In the genomic region with DNA sequence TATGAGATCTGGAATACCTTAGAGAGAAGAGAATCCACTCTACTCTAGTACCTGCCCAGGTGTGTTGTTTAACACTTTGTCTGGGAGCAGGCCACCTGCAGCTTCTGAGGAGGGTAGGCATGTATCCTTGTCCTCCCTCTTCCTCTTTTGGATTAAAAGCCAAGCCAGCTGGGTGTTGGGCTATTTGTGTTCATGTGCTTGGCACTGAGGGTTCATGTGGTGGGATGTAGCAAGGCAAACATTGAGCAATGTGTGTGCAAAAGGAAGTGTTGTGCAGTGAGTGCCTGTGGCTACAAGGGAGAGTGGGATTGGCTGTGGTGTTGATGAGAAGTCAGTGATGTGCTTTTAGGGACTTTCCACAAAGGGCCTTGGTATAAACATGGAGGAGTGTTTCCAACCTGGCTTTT, we compare ENCODE assay signal across 8 cellular contexts. TPM values are rescaled to one million over a fixed set of nuclear protein-coding genes. Genes with fewer than 3 reads are reported as not detected.
A peak's percentile ranks its signal among the peaks of the same experiment; 100 is the strongest.
DNase-seq lines count a peak whose midpoint lies in the region; ATAC-seq and TF ChIP-seq lines count a peak whose summit lies in the region.

No MANE protein-coding gene starts in this region.

- peaks cover 0 to 92% (median 51%) of the 10 kb centered on the region in 10 experiments; a peak in 17 of 20 replicates for H3K4me1 ChIP-seq in BLaER1 treated with 17β-estradiol and CSF1 and Interleukin-3, amounts not matched to agents 10 nM and 100 nM
- H3K4me1 ChIP-seq in heart right ventricle (peaks cover 0 to 55% (median 3%) of the 10 kb centered on the region in 9 donors), transverse colon (peaks cover 3 to 33% (median 20%) of the 10 kb centered on the region in 4 donors)

- no peak for TF ChIP-seq POLR2A in transverse colon (IDR thresholded peaks at IDR 0.05)

- TF ChIP-seq EP300 in transverse colon (IDR thresholded peaks at IDR 0.05; ENCODE audit: low read depth), result no peak

- CTCF ChIA-PET in activated CD4-positive, alpha-beta memory T cell treated with anti-CD3 and anti-CD28 coated beads for 36 hours (lab: Charles Lee), result interaction anchor here (0.8 to 1.3 kb wide), 2 partner anchors 75 to 114 kb away, joined by 3 to 6 read pairs; no protein-coding TSS in a partner anchor

- no peak for TF ChIP-seq CTCF in heart right ventricle (IDR thresholded peaks at IDR 0.05)
- no peak for TF ChIP-seq CTCF in transverse colon (IDR thresholded peaks at IDR 0.05)

- H3K4me3 ChIP-seq in BLaER1 treated with 17β-estradiol and CSF1 and Interleukin-3, amounts not matched to agents 10 nM and 100 nM, result no peak overlapping the region
- H3K4me3 ChIP-seq in heart right ventricle (no peak overlapping the region), transverse colon (no peak overlapping the region)

- H3K36me3 Mint-ChIP-seq in activated CD4-positive, alpha-beta memory T cell treated with anti-CD3 and anti-CD28 coated beads for 36 hours, result peaks cover 27% of the 10 kb centered on the region
- H3K36me3 Mint-ChIP-seq in stimulated activated memory B cell treated with anti-CD40 and anti-IgM and Interleukin-4, amounts not matched to agents 10 μg/mL and 1 μg/mL and 100 μg/mL, for 72 hours, result peaks cover 62% of the 10 kb centered on the region

- in situ Hi-C loops in transverse colon (cut with MboI; ENCODE audit: low pct_ligation_motif_present in 1 of 4, low pct_unique_long_range_greater_than_20kb in 1 of 4, low sequenced_read_pairs in 3 of 4), result loop anchor here in 2 of 4 donors (10.0 to 25.0 kb wide), 2 partner anchors 101 to 104 kb away; a partner anchor contains a TSS

- H3K36me3 ChIP-seq in BLaER1 treated with 17β-estradiol and CSF1 and Interleukin-3, amounts not matched to agents 10 nM and 100 nM, result peaks cover 25 to 78% (median 53%) of the 10 kb centered on the region in 11 experiments
- H3K36me3 ChIP-seq in heart right ventricle (peaks cover 0 to 23% (median 12%) of the 10 kb centered on the region in 9 donors), transverse colon (peaks cover 0 to 7% (median 4%) of the 10 kb centered on the region in 4 donors)

- no peak overlapping the region for H3K4me3 Mint-ChIP-seq in activated CD4-positive, alpha-beta memory T cell treated with anti-CD3 and anti-CD28 coated beads for 36 hours
- H3K4me3 Mint-ChIP-seq in stimulated activated memory B cell treated with anti-CD40 and anti-IgM and Interleukin-4, amounts not matched to agents 10 μg/mL and 1 μg/mL and 100 μg/mL, for 72 hours, result no peak overlapping the region

- peak overlapping the region in 10 of 11 experiments; percentile 29 to 86 (median 68); a peak in 19 of 22 replicates for H3K4me2 ChIP-seq in BLaER1 treated with 17β-estradiol and CSF1 and Interleukin-3, amounts not matched to agents 10 nM and 100 nM

- peaks cover 0 to 4% (median 0%) of the 10 kb centered on the region in 11 experiments; a peak in 2 of 22 replicates for H3K9me3 ChIP-seq in BLaER1 treated with 17β-estradiol and CSF1 and Interleukin-3, amounts not matched to agents 10 nM and 100 nM (replicated peaks in 1 of 11)
- no peaks in the 10 kb centered on the region for H3K9me3 ChIP-seq in heart right ventricle
- no peaks in the 10 kb centered on the region for H3K9me3 ChIP-seq in transverse colon

- peak overlapping the region in 8 of 11 experiments; percentile 35 to 72 (median 54); a peak in 13 of 22 replicates for H3K9ac ChIP-seq in BLaER1 treated with 17β-estradiol and CSF1 and Interleukin-3, amounts not matched to agents 10 nM and 100 nM

- ATAC-seq in heart right ventricle, result peak in 5 of 8 donors; percentile 42 to 85 (median 46)
- no peak for ATAC-seq in stimulated activated memory B cell treated with anti-CD40 and anti-IgM and Interleukin-4, amounts not matched to agents 10 μg/mL and 1 μg/mL and 100 μg/mL, for 72 hours

- H3K9me3 Mint-ChIP-seq in activated CD4-positive, alpha-beta memory T cell treated with anti-CD3 and anti-CD28 coated beads for 36 hours, result no peaks in the 10 kb centered on the region
- H3K9me3 Mint-ChIP-seq in stimulated activated memory B cell treated with anti-CD40 and anti-IgM and Interleukin-4, amounts not matched to agents 10 μg/mL and 1 μg/mL and 100 μg/mL, for 72 hours, result no peaks in the 10 kb centered on the region

- POLR2A ChIA-PET in activated CD4-positive, alpha-beta memory T cell treated with anti-CD3 and anti-CD28 coated beads for 36 hours (lab: Charles Lee), result no interaction called here

- peak overlapping the region; percentile 19 for H3K27ac Mint-ChIP-seq in activated CD4-positive, alpha-beta memory T cell treated with anti-CD3 and anti-CD28 coated beads for 36 hours
- H3K27ac Mint-ChIP-seq in stimulated activated memory B cell treated with anti-CD40 and anti-IgM and Interleukin-4, amounts not matched to agents 10 μg/mL and 1 μg/mL and 100 μg/mL, for 72 hours, result no peak overlapping the region

- H3K27ac ChIP-seq in BLaER1 treated with 17β-estradiol and CSF1 and Interleukin-3, amounts not matched to agents 10 nM and 100 nM, result peak overlapping the region in 10 of 11 experiments; percentile 68 to 93 (median 81); a peak in 20 of 22 replicates
- H3K27ac ChIP-seq in heart right ventricle, result peak overlapping the region in 3 of 10 donors; percentile 0 to 83 (median 10)
- H3K27ac ChIP-seq in transverse colon, result peak overlapping the region in 3 of 4 donors; percentile 9 to 64 (median 16)

- intact Hi-C loops in activated CD4-positive, alpha-beta memory T cell treated with anti-CD3 and anti-CD28 coated beads for 36 hours (cut with micrococcal nuclease), result loop anchor here (2.0 kb wide), 1 partner anchor 23 kb away; a partner anchor contains a TSS
- intact Hi-C loops in heart right ventricle (cut with DNase I), result loop anchor here in 1 of 10 donors (5.0 kb wide), 1 partner anchor 114 kb away; no protein-coding TSS in a partner anchor
- intact Hi-C loops in transverse colon (cut with DNase I; ENCODE audit: low total_unique reads), result no loop called here

- no peaks in the 10 kb centered on the region for H3K27me3 ChIP-seq in BLaER1 treated with 17β-estradiol and CSF1 and Interleukin-3, amounts not matched to agents 10 nM and 100 nM
- H3K27me3 ChIP-seq in heart right ventricle, result no peaks in the 10 kb centered on the region
- H3K27me3 ChIP-seq in transverse colon, result no peaks in the 10 kb centered on the region

- peaks cover 0 to 72% (median 0%) of the 10 kb centered on the region in 11 experiments; a peak in 7 of 22 replicates for H4K20me1 ChIP-seq in BLaER1 treated with 17β-estradiol and CSF1 and Interleukin-3, amounts not matched to agents 10 nM and 100 nM

- DNase-seq in H4 (ENCODE audit: low spot score), result peak; percentile 62
- peak; percentile 63 for DNase-seq in activated CD4-positive, alpha-beta memory T cell treated with anti-CD3 and anti-CD28 coated beads for 36 hours
- no peak for DNase-seq in heart right ventricle
- peak; percentile 12 for DNase-seq in transverse colon
- DNase-seq in DMS 273 treated with DMSO at 0.1 percent for 48 hours (lab: John Stamatoyannopoulos, UW), result no peak
- DNase-seq in NCI-H2081 (lab: John Stamatoyannopoulos, UW), result no peak

- H3K4me1 Mint-ChIP-seq in activated CD4-positive, alpha-beta memory T cell treated with anti-CD3 and anti-CD28 coated beads for 36 hours (ENCODE audit: low read depth), result peaks cover 28% of the 10 kb centered on the region
- peaks cover 18% of the 10 kb centered on the region for H3K4me1 Mint-ChIP-seq in stimulated activated memory B cell treated with anti-CD40 and anti-IgM and Interleukin-4, amounts not matched to agents 10 μg/mL and 1 μg/mL and 100 μg/mL, for 72 hours

- H3K27me3 Mint-ChIP-seq in activated CD4-positive, alpha-beta memory T cell treated with anti-CD3 and anti-CD28 coated beads for 36 hours, result no peaks in the 10 kb centered on the region
- no peaks in the 10 kb centered on the region for H3K27me3 Mint-ChIP-seq in stimulated activated memory B cell treated with anti-CD40 and anti-IgM and Interleukin-4, amounts not matched to agents 10 μg/mL and 1 μg/mL and 100 μg/mL, for 72 hours

RNA-seq across cellular contexts. Expression of a gene that starts 23.0 kb away (rescaled TPM):
- total RNA-seq in H4 (2014; rRNA removed; shearing (Covaris generic)), result 17.0 and 19.5 TPM in 2 replicates
- 10 to 100 TPM; 30.1 to 32.1 TPM for total RNA-seq in activated CD4-positive, alpha-beta memory T cell treated with anti-CD3 and anti-CD28 coated beads for 36 hours
- total RNA-seq in heart right ventricle (1 to 10 TPM; 4.3 to 8.2 (median 6.4) TPM), transverse colon (10 to 100 TPM in 3 of 4 donors, 1 to 10 TPM in 1; 6.0 to 26.0 (median 15.9) TPM)
- 10 to 100 TPM in 1 of 2 donors, 1 to 10 TPM in 1; 7.3 to 10.3 TPM for polyA plus RNA-seq in heart right ventricle

RNA-seq across cellular contexts. Expression of a gene that starts 48.3 kb away (rescaled TPM):
- total RNA-seq in H4 (2014; rRNA removed; shearing (Covaris generic)), result 0.21 TPM in 1 of 2 replicates, not detected in the other
- total RNA-seq in activated CD4-positive, alpha-beta memory T cell treated with anti-CD3 and anti-CD28 coated beads for 36 hours, result under 1 TPM in 1 of 2 experiments, not detected in 1; 0.10 TPM
- total RNA-seq in heart right ventricle (10 to 100 TPM in 2 of 10 donors, 1 to 10 TPM in 8; 3.7 to 12.8 (median 7.1) TPM), transverse colon (100 to 1,000 TPM in 1 of 4 donors, 10 to 100 TPM in 3; 48.3 to 159 (median 75.5) TPM)
- 1 to 10 TPM; 8.9 to 9.1 TPM for polyA plus RNA-seq in heart right ventricle

Comparison
In these comparisons a context has a peak if more than half of its experiments do, and no peak if none do; other contexts are left out.
1. DNase-seq: peak in H4 (single experiment), activated CD4-positive, alpha-beta memory T cell treated with anti-CD3 and anti-CD28 coated beads for 36 hours (single experiment) and transverse colon (single experiment); none in heart right ventricle (0 of 2), DMS 273 treated with DMSO at 0.1 percent for 48 hours (single experiment) and NCI-H2081 (0 of 2).